In genomic region chr3:179731544-179731943, GRCh38 we compare ENCODE assay signal across 22 cellular contexts.
DNase-seq lines count a peak whose midpoint lies in the region; ATAC-seq and TF ChIP-seq lines count a peak whose summit lies in the region.
"Had no signal": no experiment of that assay in that cellular context is flagged by ENCODE, and none has a peak within 500 bp of the region (broad histone marks: within the 10 kb centered on the region; RNA-seq: fewer than 3 reads in every experiment).

No MANE protein-coding gene starts in this region.

- peaks cover 54% of the 10 kb centered on the region for H3K4me1 ChIP-seq in left ventricle myocardium inferior
- peaks cover 0 to 28% of the 10 kb centered on the region in 2 donors for H3K4me1 ChIP-seq in right atrium auricular region
- peaks cover 8% of the 10 kb centered on the region for H3K4me1 ChIP-seq in upper lobe of right lung
- peaks cover 33% of the 10 kb centered on the region for H3K4me1 ChIP-seq in Caco-2

- peaks cover 12% of the 10 kb centered on the region for H3K36me3 Mint-ChIP-seq in T-helper 17 cell (ENCODE audit: low read depth)
- peaks cover 35% of the 10 kb centered on the region for H3K36me3 Mint-ChIP-seq in osteocyte (ENCODE audit: unreplicated experiment)
- peaks cover 17% of the 10 kb centered on the region for H3K36me3 Mint-ChIP-seq in Caco-2 (ENCODE audit: insufficient read depth, unreplicated experiment)

- POLR2A ChIA-PET in Caco-2 (lab: Charles Lee): no interaction called here

- H3K27me3 Mint-ChIP-seq in T-helper 17 cell (no peaks in the 10 kb centered on the region), osteocyte (ENCODE audit: unreplicated experiment) (no peaks in the 10 kb centered on the region), Caco-2 (ENCODE audit: insufficient read depth, unreplicated experiment) (no peaks in the 10 kb centered on the region)

- H3K36me3 ChIP-seq in left ventricle myocardium inferior (peaks cover 29% of the 10 kb centered on the region), right atrium auricular region (peaks cover 22% of the 10 kb centered on the region), upper lobe of right lung (peaks cover 12% of the 10 kb centered on the region), Caco-2 (ENCODE audit: control insufficient read depth, insufficient read depth, low read length) (peaks cover 1% of the 10 kb centered on the region; the same call in 1 of the 2 replicates)

- peak overlapping the region; percentile 27 for H3K27ac Mint-ChIP-seq in T-helper 17 cell
- peak overlapping the region; percentile 32 for H3K27ac Mint-ChIP-seq in osteocyte (ENCODE audit: unreplicated experiment)
- no peak overlapping the region for H3K27ac Mint-ChIP-seq in Caco-2 (ENCODE audit: unreplicated experiment)
- H3K27ac Mint-ChIP-seq: CD8-positive, alpha-beta T cell had no signal

- H3K9me3 Mint-ChIP-seq in osteocyte (ENCODE audit: unreplicated experiment) (no peaks in the 10 kb centered on the region), Caco-2 (ENCODE audit: unreplicated experiment) (no peaks in the 10 kb centered on the region)
- H3K9me3 Mint-ChIP-seq: CD8-positive, alpha-beta T cell had no signal

- H3K4me1 Mint-ChIP-seq in T-helper 17 cell (peaks cover 4% of the 10 kb centered on the region), osteocyte (ENCODE audit: unreplicated experiment) (no peaks in the 10 kb centered on the region), Caco-2 (ENCODE audit: low read depth, unreplicated experiment) (peaks cover 20% of the 10 kb centered on the region)

- CTCF ChIA-PET in Caco-2 (lab: Charles Lee): no interaction called here

- no peak for TF ChIP-seq CTCF in left ventricle myocardium inferior (IDR thresholded peaks at IDR 0.05; ENCODE audit: borderline replicate concordance)
- TF ChIP-seq CTCF in right atrium auricular region (IDR thresholded peaks at IDR 0.05): no peak
- no peak for TF ChIP-seq CTCF in osteocyte (IDR thresholded peaks at IDR 0.05)
- no peak for TF ChIP-seq CTCF in upper lobe of right lung (IDR thresholded peaks at IDR 0.05)
- no peak for TF ChIP-seq CTCF in Caco-2 (IDR thresholded peaks at IDR 0.05; ENCODE audit: insufficient read depth in 1 of 2, low read depth in 1 of 2, low read length in 1 of 2, severe bottlenecking in 1 of 2, unreplicated experiment in 1 of 2)

- no TSS peak for BruUV-seq in Caco-2 (replicated peaks; lab: Mats Ljungman, UMichigan)

- H3K27ac ChIP-seq in left ventricle myocardium inferior (replicated peaks) (peak overlapping the region; percentile 89), right atrium auricular region (peak overlapping the region in 1 of 2 donors; percentile 72), upper lobe of right lung (peak overlapping the region; percentile 71)
- H3K27ac ChIP-seq: KMS-11, RWPE1 had no signal

- no peak for ATAC-seq in T-helper 17 cell
- ATAC-seq in upper lobe of right lung: peak; percentile 94
- ATAC-seq: CD8-positive, alpha-beta T cell had no signal

- H3K4me3 Mint-ChIP-seq in T-helper 17 cell (no peak overlapping the region), osteocyte (ENCODE audit: unreplicated experiment) (no peak overlapping the region), Caco-2 (ENCODE audit: unreplicated experiment) (no peak overlapping the region)
- H3K4me3 Mint-ChIP-seq: CD8-positive, alpha-beta T cell had no signal

- intact Hi-C loops in left ventricle myocardium inferior (cut with micrococcal nuclease) (no loop called here), upper lobe of right lung (cut with DNase I) (no loop called here), Caco-2 (cut with micrococcal nuclease; ENCODE audit: unreplicated experiment) (loop anchor here (10.0 kb wide), 1 partner anchor 77 kb away; the partner anchor contains the start of gene USP13)

- no peaks in the 10 kb centered on the region for H3K9me3 ChIP-seq in left ventricle myocardium inferior (replicated peaks)
- H3K9me3 ChIP-seq in right atrium auricular region: no peaks in the 10 kb centered on the region
- H3K9me3 ChIP-seq in T-helper 17 cell (ENCODE audit: control insufficient read depth, low read length, poor library complexity, severe bottlenecking): no peaks in the 10 kb centered on the region
- no peaks in the 10 kb centered on the region for H3K9me3 ChIP-seq in upper lobe of right lung
- no peaks in the 10 kb centered on the region for H3K9me3 ChIP-seq in Caco-2
- H3K9me3 ChIP-seq: SK-N-SH had no signal

- H3K4me3 ChIP-seq in left ventricle myocardium inferior: no peak overlapping the region
- no peak overlapping the region for H3K4me3 ChIP-seq in right atrium auricular region
- no peak overlapping the region for H3K4me3 ChIP-seq in upper lobe of right lung
- H3K4me3 ChIP-seq in Caco-2 (ENCODE audit: low read depth, low read length): no peak overlapping the region

- no peaks in the 10 kb centered on the region for H3K27me3 ChIP-seq in left ventricle myocardium inferior (ENCODE audit: low read depth)
- H3K27me3 ChIP-seq in right atrium auricular region: no peaks in the 10 kb centered on the region
- H3K27me3 ChIP-seq in upper lobe of right lung: no peaks in the 10 kb centered on the region
- no peaks in the 10 kb centered on the region for H3K27me3 ChIP-seq in Caco-2 (replicated peaks; ENCODE audit: control insufficient read depth, insufficient read depth, low read length)

- DNase-seq in left ventricle myocardium inferior (no peak), right atrium auricular region (ENCODE audit: low spot score) (no peak), T-helper 17 cell (no peak), osteocyte (ENCODE audit: extremely low spot score, unreplicated experiment) (no peak), upper lobe of right lung (peak; percentile 92), NCI-H82 treated with DMSO at 0.1 percent for 48 hours (lab: John Stamatoyannopoulos, UW; ENCODE audit: unreplicated experiment) (no peak), Caco-2 (no peak), NCI-H774 (lab: John Stamatoyannopoulos, UW) (no peak)
- DNase-seq: 8988T; AML-193; C1 segment of cervical spinal cord; CD8-positive, alpha-beta T cell; IMR-90; NCI-H1092 treated with DMSO at 0.1 percent for 48 hours; NCI-H1436 treated with DMSO at 0.1 percent for 48 hours; NCI-H1930; NCI-H446; NK-92 treated with Interleukin-12 subunit alpha and Interleukin-12 subunit beta, amount 100 ng/mL, for 24 hours; SHP77 treated with DMSO at 0.1 percent for 48 hours; SK-N-SH had no signal
